ENCODE assay signal across 24 cellular contexts in genomic region chr9:292915-293314, GRCh38.
DNase-seq lines count a peak whose midpoint lies in the region; ATAC-seq and TF ChIP-seq lines count a peak whose summit lies in the region.
"Had no signal": no experiment of that assay in that cellular context is flagged by ENCODE, and none has a peak within 500 bp of the region (broad histone marks: within the 10 kb centered on the region; RNA-seq: fewer than 3 reads in every experiment).

No MANE protein-coding gene starts in this region.

- CTCF ChIA-PET in activated CD4-positive, alpha-beta memory T cell treated with anti-CD3 and anti-CD28 coated beads, Interleukin-2, amount 10 ng/mL, durations not matched to agents 7 days and 5 days (lab: Charles Lee), result interaction anchor here (7.3 kb wide), 1 partner anchor 78 kb away, joined by 28 read pairs; the partner anchor contains the start of gene DOCK8
- CTCF ChIA-PET in activated CD4-positive, alpha-beta memory T cell treated with anti-CD3 and anti-CD28 coated beads for 36 hours (lab: Charles Lee), result interaction anchor here (0.7 to 1.2 kb wide), 3 partner anchors 13 to 81 kb away, joined by 3 to 6 read pairs (median 3); partner anchors contain the start of gene DOCK8
- CTCF ChIA-PET in CD8-positive, alpha-beta T cell (lab: Charles Lee), result no interaction called here

- peak overlapping the region; percentile 0 for H3K27ac Mint-ChIP-seq in activated CD4-positive, alpha-beta memory T cell treated with anti-CD3 and anti-CD28 coated beads, Interleukin-2, amount 10 ng/mL, durations not matched to agents 7 days and 5 days
- H3K27ac Mint-ChIP-seq in activated CD4-positive, alpha-beta memory T cell treated with anti-CD3 and anti-CD28 coated beads for 36 hours, result no peak overlapping the region
- no peak overlapping the region for H3K27ac Mint-ChIP-seq in CD8-positive, alpha-beta T cell
- H3K27ac Mint-ChIP-seq in naive thymus-derived CD8-positive, alpha-beta T cell, result peak overlapping the region in 7 of 10 donors; percentile 1 to 66 (median 17)
- H3K27ac Mint-ChIP-seq: activated T-helper 1 cell treated with anti-CD3 and anti-CD28 coated beads, Interleukin-12 subunit alpha, Interleukin-12 subunit beta, Interleukin-2, Interleukin-4 antibody, amounts not matched to agents 30 ng/mL and 10 ng/mL and 1 ng/mL, durations not matched to agents 14 hours and 24 hours and 36 hours had no signal

- peaks cover 15% of the 10 kb centered on the region for H3K4me1 ChIP-seq in CD8-positive, alpha-beta T cell (ENCODE audit: insufficient read depth, low read length)
- H3K4me1 ChIP-seq: pancreas, sigmoid colon, uterus had no signal

- no peak overlapping the region for H3K4me3 ChIP-seq in CD8-positive, alpha-beta T cell (ENCODE audit: low read depth, low read length)
- H3K4me3 ChIP-seq: GM12878, pancreas, PC-9, sigmoid colon, uterus had no signal

- DNase-seq in activated CD4-positive, alpha-beta memory T cell treated with anti-CD3 and anti-CD28 coated beads, Interleukin-2, amount 10 ng/mL, durations not matched to agents 7 days and 5 days, result no peak
- DNase-seq in activated CD4-positive, alpha-beta memory T cell treated with anti-CD3 and anti-CD28 coated beads for 36 hours, result no peak
- DNase-seq in CD8-positive, alpha-beta T cell, result no peak
- DNase-seq in SK-MEL-5 (ENCODE audit: low read depth, low spot score) (peak; percentile 8), DMS114 treated with DMSO at 0.1 percent for 48 hours (lab: John Stamatoyannopoulos, UW; ENCODE audit: unreplicated experiment) (no peak)
- no peak for DNase-seq in naive thymus-derived CD8-positive, alpha-beta T cell
- DNase-seq in stimulated activated CD4-positive, alpha-beta T cell treated with anti-CD3 and anti-CD28 coated beads, Interleukin-4, amount 100 ng/mL, for 24 hours, result no peak
- DNase-seq: cerebellar nuclear complex; foreskin keratinocyte; GF-D8; Kasumi-1; naive thymus-derived CD4-positive, alpha-beta T cell; NCI-H1105; NCI-H2081; pancreas; PC-9; SHP77; sigmoid colon; uterus had no signal

- H3K36me3 Mint-ChIP-seq in activated CD4-positive, alpha-beta memory T cell treated with anti-CD3 and anti-CD28 coated beads, Interleukin-2, amount 10 ng/mL, durations not matched to agents 7 days and 5 days (ENCODE audit: low read depth), result peaks cover 86% of the 10 kb centered on the region
- H3K36me3 Mint-ChIP-seq in activated CD4-positive, alpha-beta memory T cell treated with anti-CD3 and anti-CD28 coated beads for 36 hours, result peaks cover 53% of the 10 kb centered on the region
- H3K36me3 Mint-ChIP-seq in CD8-positive, alpha-beta T cell, result peaks cover 86% of the 10 kb centered on the region
- peaks cover 5 to 93% (median 25%) of the 10 kb centered on the region in 3 donors for H3K36me3 Mint-ChIP-seq in naive thymus-derived CD8-positive, alpha-beta T cell

- POLR2A ChIA-PET in activated CD4-positive, alpha-beta memory T cell treated with anti-CD3 and anti-CD28 coated beads, Interleukin-2, amount 10 ng/mL, durations not matched to agents 7 days and 5 days (lab: Charles Lee), result interaction anchor here (0.6 to 1.9 kb wide), 7 partner anchors 9 to 78 kb away, joined by 3 to 8 read pairs (median 4); partner anchors contain the start of gene DOCK8
- POLR2A ChIA-PET in activated CD4-positive, alpha-beta memory T cell treated with anti-CD3 and anti-CD28 coated beads for 36 hours (lab: Charles Lee), result interaction anchor here (1.0 kb wide), 1 partner anchor 78 kb away, joined by 3 read pairs; no protein-coding TSS in a partner anchor
- POLR2A ChIA-PET in CD8-positive, alpha-beta T cell (lab: Charles Lee), result no interaction called here
- POLR2A ChIA-PET in naive thymus-derived CD8-positive, alpha-beta T cell (lab: Charles Lee), result no interaction called here

- H3K9me3 Mint-ChIP-seq in activated CD4-positive, alpha-beta memory T cell treated with anti-CD3 and anti-CD28 coated beads, Interleukin-2, amount 10 ng/mL, durations not matched to agents 7 days and 5 days, result no peaks in the 10 kb centered on the region
- no peaks in the 10 kb centered on the region for H3K9me3 Mint-ChIP-seq in activated CD4-positive, alpha-beta memory T cell treated with anti-CD3 and anti-CD28 coated beads for 36 hours
- H3K9me3 Mint-ChIP-seq in CD8-positive, alpha-beta T cell, result no peaks in the 10 kb centered on the region
- no peaks in the 10 kb centered on the region for H3K9me3 Mint-ChIP-seq in naive thymus-derived CD8-positive, alpha-beta T cell
- H3K9me3 Mint-ChIP-seq: activated T-helper 1 cell treated with anti-CD3 and anti-CD28 coated beads, Interleukin-12 subunit alpha, Interleukin-12 subunit beta, Interleukin-2, Interleukin-4 antibody, amounts not matched to agents 30 ng/mL and 10 ng/mL and 1 ng/mL, durations not matched to agents 14 hours and 24 hours and 36 hours; naive thymus-derived CD4-positive, alpha-beta T cell had no signal

- TF ChIP-seq CTCF in CD8-positive, alpha-beta T cell (IDR thresholded peaks at IDR 0.05), result no peak

- intact Hi-C loops in activated CD4-positive, alpha-beta memory T cell treated with anti-CD3 and anti-CD28 coated beads for 36 hours (cut with micrococcal nuclease), result no loop called here
- intact Hi-C loops in CD8-positive, alpha-beta T cell (cut with DNase I, micrococcal nuclease), result loop anchor here in 1 of 2 experiments (2.0 kb wide), 1 partner anchor 14 kb away; no protein-coding TSS in a partner anchor

- H3K27ac ChIP-seq in CD8-positive, alpha-beta T cell (ENCODE audit: low read depth, low read length), result no peak overlapping the region
- H3K27ac ChIP-seq: C4-2B, foreskin keratinocyte, pancreas, PC-9, sigmoid colon, uterus had no signal

- no peaks in the 10 kb centered on the region for H3K27me3 ChIP-seq in CD8-positive, alpha-beta T cell (ENCODE audit: insufficient read depth, low read length)
- H3K27me3 ChIP-seq: foreskin keratinocyte, pancreas, uterus had no signal

- H3K4me1 Mint-ChIP-seq in activated CD4-positive, alpha-beta memory T cell treated with anti-CD3 and anti-CD28 coated beads, Interleukin-2, amount 10 ng/mL, durations not matched to agents 7 days and 5 days, result peaks cover 57% of the 10 kb centered on the region
- peaks cover 54% of the 10 kb centered on the region for H3K4me1 Mint-ChIP-seq in activated CD4-positive, alpha-beta memory T cell treated with anti-CD3 and anti-CD28 coated beads for 36 hours (ENCODE audit: low read depth)
- H3K4me1 Mint-ChIP-seq in CD8-positive, alpha-beta T cell (ENCODE audit: low read depth), result peaks cover 73% of the 10 kb centered on the region
- H3K4me1 Mint-ChIP-seq in naive thymus-derived CD8-positive, alpha-beta T cell, result peaks cover 19 to 69% (median 58%) of the 10 kb centered on the region in 4 donors

- peaks cover 36% of the 10 kb centered on the region for H3K36me3 ChIP-seq in CD8-positive, alpha-beta T cell (ENCODE audit: insufficient read depth, low read length)
- H3K36me3 ChIP-seq: pancreas, sigmoid colon, uterus had no signal

- in situ Hi-C loops in SK-MEL-5 (cut with HindIII; ENCODE audit: low pct_unique_long_range_greater_than_20kb, low sequenced_read_pairs), result no loop called here

- H3K9me3 ChIP-seq in CD8-positive, alpha-beta T cell (ENCODE audit: low read length), result no peaks in the 10 kb centered on the region
- H3K9me3 ChIP-seq: pancreas, sigmoid colon, uterus had no signal

- no peaks in the 10 kb centered on the region for H3K27me3 Mint-ChIP-seq in activated CD4-positive, alpha-beta memory T cell treated with anti-CD3 and anti-CD28 coated beads, Interleukin-2, amount 10 ng/mL, durations not matched to agents 7 days and 5 days
- H3K27me3 Mint-ChIP-seq in activated CD4-positive, alpha-beta memory T cell treated with anti-CD3 and anti-CD28 coated beads for 36 hours, result no peaks in the 10 kb centered on the region
- H3K27me3 Mint-ChIP-seq in CD8-positive, alpha-beta T cell (ENCODE audit: low read depth), result no peaks in the 10 kb centered on the region
- H3K27me3 Mint-ChIP-seq in naive thymus-derived CD8-positive, alpha-beta T cell, result no peaks in the 10 kb centered on the region
- H3K27me3 Mint-ChIP-seq: naive thymus-derived CD4-positive, alpha-beta T cell had no signal

- ATAC-seq in CD8-positive, alpha-beta T cell, result peak; percentile 34
- no peak for ATAC-seq in naive thymus-derived CD8-positive, alpha-beta T cell
- ATAC-seq in HG02759 (IDR thresholded peaks at IDR 0.05; ENCODE audit: unreplicated experiment), result no peak
- ATAC-seq: foreskin keratinocyte; GM12878; left lobe of liver; naive thymus-derived CD4-positive, alpha-beta T cell; pancreas had no signal

- H3K4me3 Mint-ChIP-seq in activated CD4-positive, alpha-beta memory T cell treated with anti-CD3 and anti-CD28 coated beads, Interleukin-2, amount 10 ng/mL, durations not matched to agents 7 days and 5 days, result no peak overlapping the region
- no peak overlapping the region for H3K4me3 Mint-ChIP-seq in activated CD4-positive, alpha-beta memory T cell treated with anti-CD3 and anti-CD28 coated beads for 36 hours
- H3K4me3 Mint-ChIP-seq in CD8-positive, alpha-beta T cell, result no peak overlapping the region
- no peak overlapping the region for H3K4me3 Mint-ChIP-seq in naive thymus-derived CD8-positive, alpha-beta T cell
- H3K4me3 Mint-ChIP-seq: activated T-helper 1 cell treated with anti-CD3 and anti-CD28 coated beads, Interleukin-12 subunit alpha, Interleukin-12 subunit beta, Interleukin-2, Interleukin-4 antibody, amounts not matched to agents 30 ng/mL and 10 ng/mL and 1 ng/mL, durations not matched to agents 14 hours and 24 hours and 36 hours; naive thymus-derived CD4-positive, alpha-beta T cell had no signal

Comparison
In these comparisons a context has a peak if more than half of its experiments do, and no peak if none do; other contexts are left out.
1. H3K27ac Mint-ChIP-seq: peak in activated CD4-positive, alpha-beta memory T cell treated with anti-CD3 and anti-CD28 coated beads, Interleukin-2, amount 10 ng/mL, durations not matched to agents 7 days and 5 days (single experiment) and naive thymus-derived CD8-positive, alpha-beta T cell (7 of 10); none in activated CD4-positive, alpha-beta memory T cell treated with anti-CD3 and anti-CD28 coated beads for 36 hours (single experiment) and CD8-positive, alpha-beta T cell (single experiment).
2. POLR2A ChIA-PET loops: an anchor here in activated CD4-positive, alpha-beta memory T cell treated with anti-CD3 and anti-CD28 coated beads, Interleukin-2, amount 10 ng/mL, durations not matched to agents 7 days and 5 days (0.6 to 1.9 kb wide) and activated CD4-positive, alpha-beta memory T cell treated with anti-CD3 and anti-CD28 coated beads for 36 hours (1.0 kb wide); none called in CD8-positive, alpha-beta T cell and naive thymus-derived CD8-positive, alpha-beta T cell.